ENCODE assay signal across 13 cellular contexts in genomic region chr13:77136902-77137420, GRCh38.
A peak's percentile ranks its signal among the peaks of the same experiment; 100 is the strongest.
DNase-seq lines count a peak whose midpoint lies in the region; ATAC-seq and TF ChIP-seq lines count a peak whose summit lies in the region.
"Had no signal": no experiment of that assay in that cellular context is flagged by ENCODE, and none has a peak within 500 bp of the region (broad histone marks: within the 10 kb centered on the region; RNA-seq: fewer than 3 reads in every experiment).

No MANE protein-coding gene starts in this region.

- no peak overlapping the region for H3K4me3 Mint-ChIP-seq in activated CD8-positive, alpha-beta memory T cell treated with anti-CD3 and anti-CD28 coated beads, Interleukin-2, amount 10 ng/mL, durations not matched to agents 7 days and 5 days
- H3K4me3 Mint-ChIP-seq: activated CD4-positive, alpha-beta memory T cell treated with anti-CD3 and anti-CD28 coated beads, Interleukin-2, amount 10 ng/mL, durations not matched to agents 7 days and 5 days had no signal

- H3K9me3 Mint-ChIP-seq in activated CD8-positive, alpha-beta memory T cell treated with anti-CD3 and anti-CD28 coated beads, Interleukin-2, amount 10 ng/mL, durations not matched to agents 7 days and 5 days (ENCODE audit: low read depth): no peaks in the 10 kb centered on the region
- H3K9me3 Mint-ChIP-seq: activated CD4-positive, alpha-beta memory T cell treated with anti-CD3 and anti-CD28 coated beads, Interleukin-2, amount 10 ng/mL, durations not matched to agents 7 days and 5 days; naive thymus-derived CD8-positive, alpha-beta T cell had no signal

- no peak overlapping the region for H3K27ac Mint-ChIP-seq in activated CD8-positive, alpha-beta memory T cell treated with anti-CD3 and anti-CD28 coated beads, Interleukin-2, amount 10 ng/mL, durations not matched to agents 7 days and 5 days
- H3K27ac Mint-ChIP-seq: activated CD4-positive, alpha-beta memory T cell treated with anti-CD3 and anti-CD28 coated beads, Interleukin-2, amount 10 ng/mL, durations not matched to agents 7 days and 5 days had no signal

- no peaks in the 10 kb centered on the region for H3K9me3 ChIP-seq in AG04450 (ENCODE audit: control insufficient read depth, insufficient read depth, low read length)
- H3K9me3 ChIP-seq: upper lobe of left lung had no signal

- H3K27me3 Mint-ChIP-seq in activated CD8-positive, alpha-beta memory T cell treated with anti-CD3 and anti-CD28 coated beads, Interleukin-2, amount 10 ng/mL, durations not matched to agents 7 days and 5 days: no peaks in the 10 kb centered on the region
- H3K27me3 Mint-ChIP-seq: activated CD4-positive, alpha-beta memory T cell treated with anti-CD3 and anti-CD28 coated beads, Interleukin-2, amount 10 ng/mL, durations not matched to agents 7 days and 5 days; naive thymus-derived CD8-positive, alpha-beta T cell had no signal

- CTCF ChIA-PET in AG04450 (lab: Charles Lee): no interaction called here
- CTCF ChIA-PET in activated CD8-positive, alpha-beta memory T cell treated with anti-CD3 and anti-CD28 coated beads, Interleukin-2, amount 10 ng/mL, durations not matched to agents 7 days and 5 days (lab: Charles Lee): no interaction called here

- DNase-seq in AG04450 (ENCODE audit: low read depth, low spot score) (peak; percentile 82), HFF-Myc (ENCODE audit: extremely low read depth, low read depth) (peak; percentile 49), brain pericyte (ENCODE audit: low read depth, low spot score) (peak; percentile 74), kidney tubule cell (ENCODE audit: low spot score) (peak; percentile 11), GM13976 (ENCODE audit: low spot score) (no peak), UCSD-AML1 (lab: John Stamatoyannopoulos, UW; ENCODE audit: unreplicated experiment) (no peak)
- DNase-seq in activated CD8-positive, alpha-beta memory T cell treated with anti-CD3 and anti-CD28 coated beads for 24 hours: no peak
- no peak for DNase-seq in activated CD8-positive, alpha-beta memory T cell treated with anti-CD3 and anti-CD28 coated beads, Interleukin-2, amount 10 ng/mL, durations not matched to agents 7 days and 5 days
- DNase-seq: activated CD4-positive, alpha-beta memory T cell treated with anti-CD3 and anti-CD28 coated beads, Interleukin-2, amount 10 ng/mL, durations not matched to agents 7 days and 5 days; naive thymus-derived CD8-positive, alpha-beta T cell; T-helper 2 cell; upper lobe of left lung had no signal

- H3K4me3 ChIP-seq in AG04450 (ENCODE audit: low read depth, low read length) (no peak overlapping the region), HFF-Myc (replicated peaks; ENCODE audit: low read depth, low read length) (no peak overlapping the region)
- H3K4me3 ChIP-seq: skin epidermis, upper lobe of left lung had no signal

- H3K27ac ChIP-seq in AG04450 (ENCODE audit: low read depth, low read length): no peak overlapping the region
- H3K27ac ChIP-seq: skin epidermis, upper lobe of left lung had no signal

- no peak for ATAC-seq in activated CD8-positive, alpha-beta memory T cell treated with anti-CD3 and anti-CD28 coated beads, Interleukin-2, amount 10 ng/mL, durations not matched to agents 7 days and 5 days
- ATAC-seq: naive thymus-derived CD8-positive, alpha-beta T cell had no signal

- peaks cover 57% of the 10 kb centered on the region for H3K36me3 Mint-ChIP-seq in activated CD8-positive, alpha-beta memory T cell treated with anti-CD3 and anti-CD28 coated beads, Interleukin-2, amount 10 ng/mL, durations not matched to agents 7 days and 5 days

- H3K4me1 Mint-ChIP-seq in activated CD8-positive, alpha-beta memory T cell treated with anti-CD3 and anti-CD28 coated beads, Interleukin-2, amount 10 ng/mL, durations not matched to agents 7 days and 5 days: no peaks in the 10 kb centered on the region

- TF ChIP-seq CTCF in AG04450 (IDR thresholded peaks at IDR 0.05; ENCODE audit: low read depth, low read length) (no peak), HFF-Myc (IDR thresholded peaks at IDR 0.05; ENCODE audit: low read depth, low read length, missing control alignments) (no peak), GM13976 (IDR thresholded peaks at IDR 0.05; ENCODE audit: borderline replicate concordance, control extremely low read depth, extremely low read depth, insufficient read depth, missing control alignments) (no peak)

- no peaks in the 10 kb centered on the region for H3K27me3 ChIP-seq in AG04450 (ENCODE audit: control insufficient read depth, insufficient read depth, low read length)
- H3K27me3 ChIP-seq: upper lobe of left lung had no signal

- POLR2A ChIA-PET in AG04450 (lab: Yijun Ruan, JAX): interaction anchor here (0.8 kb wide), 1 partner anchor 190 kb away, joined by 4 read pairs; the partner anchor contains the start of gene MYCBP2

- in situ Hi-C loops in GM13976 (cut with MboI; ENCODE audit: low sequenced_read_pairs, unreplicated experiment): no loop called here

Comparison
In these comparisons a context has a peak if more than half of its experiments do, and no peak if none do; other contexts are left out.
1. DNase-seq: peak in AG04450 (single experiment), HFF-Myc (single experiment), brain pericyte (single experiment) and kidney tubule cell (single experiment); none in activated CD8-positive, alpha-beta memory T cell treated with anti-CD3 and anti-CD28 coated beads for 24 hours (single experiment), activated CD8-positive, alpha-beta memory T cell treated with anti-CD3 and anti-CD28 coated beads, Interleukin-2, amount 10 ng/mL, durations not matched to agents 7 days and 5 days (single experiment), GM13976 (single experiment) and UCSD-AML1 (single experiment).